In the genomic region with DNA sequence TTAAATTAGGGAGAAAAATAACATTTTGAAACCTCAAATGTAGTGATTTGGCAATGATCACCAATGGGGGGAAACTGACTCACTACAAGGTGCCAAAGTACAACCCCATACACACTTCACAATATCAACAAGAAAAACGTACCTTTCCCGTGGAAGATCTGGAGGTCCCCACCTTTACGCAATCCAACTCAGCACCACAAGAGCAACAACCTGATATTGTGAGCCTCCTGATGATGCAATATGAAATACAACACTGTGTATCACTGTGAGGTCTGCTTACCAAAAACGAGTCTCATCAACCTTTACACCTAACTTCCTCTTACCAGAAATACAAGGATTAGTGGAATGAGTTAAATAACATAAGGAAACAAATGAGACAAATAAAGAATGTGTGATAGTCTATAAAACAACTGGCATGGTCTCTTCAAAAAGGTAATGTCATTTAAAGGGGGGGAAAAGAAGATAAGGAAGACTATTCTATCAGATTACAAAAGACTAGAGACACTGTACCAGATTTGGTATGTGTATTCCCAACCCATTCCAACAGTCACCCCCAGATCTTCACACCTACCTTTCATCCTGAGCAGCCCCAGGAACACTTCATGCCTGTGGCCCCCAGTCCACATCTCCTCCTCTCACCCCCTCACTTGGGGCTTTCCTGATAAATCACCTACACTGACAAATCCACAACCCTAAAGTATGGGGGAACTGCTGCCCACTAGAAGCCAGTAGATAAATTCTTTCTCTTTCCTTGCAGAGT, we compare ENCODE assay signal across 23 cellular contexts. TPM values are rescaled to one million over a fixed set of nuclear protein-coding genes. Genes with fewer than 3 reads are reported as not detected.
DNase-seq lines count a peak whose midpoint lies in the region; ATAC-seq, FAIRE-seq and TF ChIP-seq lines count a peak whose summit lies in the region.
"Had no signal": no experiment of that assay in that cellular context is flagged by ENCODE, and none has a peak within 500 bp of the region (broad histone marks: within the 10 kb centered on the region; RNA-seq: fewer than 3 reads in every experiment).

No MANE protein-coding gene starts in this region.

- no peak for TF ChIP-seq RAD21 in K562 (CRISPR knock-in tag; conservative IDR thresholded peaks at IDR 0.05 in 1 of 2, IDR thresholded peaks at IDR 0.05 in 1 of 2)
- peak in 1 of 2 donors; percentile 30 for TF ChIP-seq RAD21 in liver (IDR thresholded peaks at IDR 0.05)

- no peak overlapping the region for H3K4me3 ChIP-seq in CD4-positive, CD25-positive, alpha-beta regulatory T cell (ENCODE audit: low read depth, low read length)
- H3K4me3 ChIP-seq in K562 (no peak overlapping the region), liver (ENCODE audit: low read depth in 1 of 3, low read length in 3 of 3) (no peak overlapping the region), smooth muscle cell (no peak overlapping the region)
- H3K4me3 ChIP-seq: breast epithelium, esophagus squamous epithelium, SJSA1, thoracic aorta had no signal

- no peak for TF ChIP-seq CTCF in K562 (IDR thresholded peaks at IDR 0.05 in 2 of 3, conservative IDR thresholded peaks at IDR 0.05 in 1 of 3; ENCODE audit: insufficient read depth in 2 of 3, low read depth in 1 of 3, low read length in 3 of 3)
- TF ChIP-seq CTCF in liver (IDR thresholded peaks at IDR 0.05; ENCODE audit: low read depth, low read length, missing input control), result no peak
- no peak for TF ChIP-seq CTCF in smooth muscle cell (IDR thresholded peaks at IDR 0.05; ENCODE audit: borderline replicate concordance, insufficient read depth, poor library complexity, severe bottlenecking)

- H3K4me2 ChIP-seq in K562 (ENCODE audit: insufficient read depth, low read length) (no peak overlapping the region), smooth muscle cell (no peak overlapping the region)

- no peaks in the 10 kb centered on the region for H3K27me3 ChIP-seq in CD4-positive, CD25-positive, alpha-beta regulatory T cell (ENCODE audit: control insufficient read depth, insufficient read depth, low read length)
- H3K27me3 ChIP-seq in K562 (ENCODE audit: control insufficient read depth in 2 of 2, insufficient read depth in 2 of 2, low read length in 2 of 2) (no peaks in the 10 kb centered on the region), liver (ENCODE audit: control insufficient read depth in 4 of 4, insufficient read depth in 4 of 4, low read length in 3 of 4) (no peaks in the 10 kb centered on the region), smooth muscle cell (ENCODE audit: low read depth) (no peaks in the 10 kb centered on the region)
- H3K27me3 ChIP-seq: breast epithelium, esophagus squamous epithelium, SJSA1 had no signal

- peaks cover 59 to 72% (median 61%) of the 10 kb centered on the region in 4 donors for H3K4me1 Mint-ChIP-seq in CD4-positive, CD25-positive, alpha-beta regulatory T cell

- no peak for TF ChIP-seq POLR2A in K562 (conservative IDR thresholded peaks at IDR 0.05)

- peaks cover 5% of the 10 kb centered on the region for H3K36me3 ChIP-seq in CD4-positive, CD25-positive, alpha-beta regulatory T cell (ENCODE audit: control insufficient read depth, insufficient read depth, low read length)
- H3K36me3 ChIP-seq in K562 (ENCODE audit: control insufficient read depth, insufficient read depth, low read length) (peaks cover 22% of the 10 kb centered on the region), liver (ENCODE audit: control insufficient read depth in 4 of 4, insufficient read depth in 3 of 4, low read depth in 1 of 4, low read length in 3 of 4) (peaks cover 0 to 2% (median 0%) of the 10 kb centered on the region in 4 donors), smooth muscle cell (ENCODE audit: low read depth) (no peaks in the 10 kb centered on the region)
- H3K36me3 ChIP-seq: breast epithelium, thoracic aorta had no signal

- TF ChIP-seq EP300 in K562 (IDR thresholded peaks at IDR 0.05; ENCODE audit: low read length), result no peak

- in situ Hi-C loops in K562 (cut with MboI), result loop anchor here (25.0 kb wide), 1 partner anchor 242 kb away; no protein-coding TSS in a partner anchor

- H3K79me2 ChIP-seq in K562 (ENCODE audit: control insufficient read depth, insufficient read depth, low read length) (peaks cover 91% of the 10 kb centered on the region), smooth muscle cell (ENCODE audit: low read depth) (peaks cover 99% of the 10 kb centered on the region)

- no peak for DNase-seq in CD4-positive, CD25-positive, alpha-beta regulatory T cell
- DNase-seq in HuH-7.5 (ENCODE audit: low spot score), result peak; percentile 15
- no peak for DNase-seq in K562 (ENCODE audit: extremely low read depth in 1 of 4, low spot score in 3 of 4)
- DNase-seq in GM19238 (ENCODE audit: insufficient read length, low spot score), result no peak
- DNase-seq in NCI-H128 (lab: John Stamatoyannopoulos, UW; ENCODE audit: unreplicated experiment), result no peak
- DNase-seq in smooth muscle cell (lab: John Stamatoyannopoulos, UW; ENCODE audit: unreplicated experiment), result no peak
- DNase-seq: activated B cell treated with CpG ODN at 0.5 μM for 24 hours; activated CD4-positive, alpha-beta memory T cell treated with anti-CD3 and anti-CD28 coated beads, Interleukin-2, amount 10 ng/mL, durations not matched to agents 7 days and 5 days; activated naive CD8-positive, alpha-beta T cell treated with anti-CD3 and anti-CD28 coated beads, Interleukin-2, amount 10 ng/mL, durations not matched to agents 7 days and 5 days; CD8-positive, alpha-beta T cell; esophagus squamous epithelium; glutamatergic neuron; Kasumi-1; left ventricle myocardium superior; NCI-H1417 treated with DMSO at 0.1 percent for 48 hours; stimulated activated naive B cell treated with anti-CD40 and anti-IgM and Interleukin-4, amounts not matched to agents 10 μg/mL and 1 μg/mL and 100 μg/mL, for 72 hours; T-helper 2 cell had no signal

- no peaks in the 10 kb centered on the region for H3K27me3 Mint-ChIP-seq in CD4-positive, CD25-positive, alpha-beta regulatory T cell
- H3K27me3 Mint-ChIP-seq: activated B cell treated with CpG ODN at 0.5 μM for 24 hours; activated CD4-positive, alpha-beta memory T cell treated with anti-CD3 and anti-CD28 coated beads, Interleukin-2, amount 10 ng/mL, durations not matched to agents 7 days and 5 days; activated naive CD8-positive, alpha-beta T cell treated with anti-CD3 and anti-CD28 coated beads, Interleukin-2, amount 10 ng/mL, durations not matched to agents 7 days and 5 days; stimulated activated naive B cell treated with anti-CD40 and anti-IgM and Interleukin-4, amounts not matched to agents 10 μg/mL and 1 μg/mL and 100 μg/mL, for 72 hours had no signal

- no peaks in the 10 kb centered on the region for H3K9me3 Mint-ChIP-seq in CD4-positive, CD25-positive, alpha-beta regulatory T cell
- H3K9me3 Mint-ChIP-seq: activated B cell treated with CpG ODN at 0.5 μM for 24 hours; activated CD4-positive, alpha-beta memory T cell treated with anti-CD3 and anti-CD28 coated beads, Interleukin-2, amount 10 ng/mL, durations not matched to agents 7 days and 5 days; activated naive CD8-positive, alpha-beta T cell treated with anti-CD3 and anti-CD28 coated beads, Interleukin-2, amount 10 ng/mL, durations not matched to agents 7 days and 5 days; CD8-positive, alpha-beta T cell; stimulated activated naive B cell treated with anti-CD40 and anti-IgM and Interleukin-4, amounts not matched to agents 10 μg/mL and 1 μg/mL and 100 μg/mL, for 72 hours had no signal

- H3K9ac ChIP-seq in K562 (ENCODE audit: insufficient read depth in 1 of 2, low read depth in 2 of 2, low read length in 2 of 2), result no peak overlapping the region
- no peak overlapping the region for H3K9ac ChIP-seq in liver (ENCODE audit: low read depth in 1 of 2, low read length in 2 of 2)
- H3K9ac ChIP-seq in smooth muscle cell (ENCODE audit: low read depth), result no peak overlapping the region

- no peaks in the 10 kb centered on the region for H3K9me3 ChIP-seq in CD4-positive, CD25-positive, alpha-beta regulatory T cell (ENCODE audit: control insufficient read depth in 2 of 2, low read length in 2 of 2)
- H3K9me3 ChIP-seq in K562 (replicated peaks; ENCODE audit: control insufficient read depth, insufficient read depth, low read depth, low read length) (no peaks in the 10 kb centered on the region), liver (ENCODE audit: control insufficient read depth in 4 of 4, low read length in 3 of 4) (no peaks in the 10 kb centered on the region), smooth muscle cell (replicated peaks; ENCODE audit: low read depth) (no peaks in the 10 kb centered on the region)
- H3K9me3 ChIP-seq: breast epithelium, esophagus squamous epithelium, SJSA1, thoracic aorta had no signal

- H2AFZ ChIP-seq in K562 (ENCODE audit: low read depth, low read length) (no peak overlapping the region), smooth muscle cell (ENCODE audit: low read depth) (no peak overlapping the region)

- peaks cover 17% of the 10 kb centered on the region for H3K36me3 Mint-ChIP-seq in CD4-positive, CD25-positive, alpha-beta regulatory T cell

- H3K4me1 ChIP-seq in CD4-positive, CD25-positive, alpha-beta regulatory T cell (ENCODE audit: control insufficient read depth, insufficient read depth, low read length, poor library complexity, severe bottlenecking), result no peaks in the 10 kb centered on the region
- peaks cover 8 to 9% of the 10 kb centered on the region in 2 experiments; a peak in 4 of 5 replicates for H3K4me1 ChIP-seq in K562 (replicated peaks in 1 of 2; ENCODE audit: control insufficient read depth in 2 of 2, insufficient read depth in 2 of 2, low read length in 2 of 2)
- H3K4me1 ChIP-seq in liver (ENCODE audit: control insufficient read depth in 4 of 4, insufficient read depth in 4 of 4, low read length in 3 of 4), result peaks cover 0 to 12% (median 8%) of the 10 kb centered on the region in 4 donors
- H3K4me1 ChIP-seq in smooth muscle cell (ENCODE audit: low read depth), result no peaks in the 10 kb centered on the region
- H3K4me1 ChIP-seq: breast epithelium, SJSA1 had no signal

- H3K4me3 Mint-ChIP-seq in CD4-positive, CD25-positive, alpha-beta regulatory T cell, result no peak overlapping the region
- H3K4me3 Mint-ChIP-seq: activated B cell treated with CpG ODN at 0.5 μM for 24 hours; activated CD4-positive, alpha-beta memory T cell treated with anti-CD3 and anti-CD28 coated beads, Interleukin-2, amount 10 ng/mL, durations not matched to agents 7 days and 5 days; activated naive CD8-positive, alpha-beta T cell treated with anti-CD3 and anti-CD28 coated beads, Interleukin-2, amount 10 ng/mL, durations not matched to agents 7 days and 5 days; CD8-positive, alpha-beta T cell; stimulated activated naive B cell treated with anti-CD40 and anti-IgM and Interleukin-4, amounts not matched to agents 10 μg/mL and 1 μg/mL and 100 μg/mL, for 72 hours had no signal

- no peak for ATAC-seq in CD4-positive, CD25-positive, alpha-beta regulatory T cell (ENCODE audit: low read depth in 2 of 2)
- ATAC-seq in K562 (peak; percentile 66), HG03196 (IDR thresholded peaks at IDR 0.05; ENCODE audit: unreplicated experiment) (no peak)
- ATAC-seq: CD8-positive, alpha-beta T cell; left ventricle myocardium superior; Panc1; stimulated activated naive B cell treated with anti-CD40 and anti-IgM and Interleukin-4, amounts not matched to agents 10 μg/mL and 1 μg/mL and 100 μg/mL, for 72 hours had no signal

- no peaks in the 10 kb centered on the region for H3F3A ChIP-seq in smooth muscle cell (ENCODE audit: low read depth)

- no peaks in the 10 kb centered on the region for H3K9me1 ChIP-seq in K562 (ENCODE audit: control insufficient read depth, insufficient read depth, low read length)

- CTCF ChIA-PET in K562 (lab: Yijun Ruan, JAX; ENCODE audit: low intra/inter-chr PET ratio), result no interaction called here

- H3K27ac ChIP-seq in CD4-positive, CD25-positive, alpha-beta regulatory T cell (ENCODE audit: insufficient read depth, low read length, poor library complexity, severe bottlenecking), result no peak overlapping the region
- no peak overlapping the region for H3K27ac ChIP-seq in K562 (ENCODE audit: extremely low read depth, low read depth, low read length)
- peak overlapping the region in 1 of 2 donors; percentile 23 for H3K27ac ChIP-seq in liver (ENCODE audit: low read depth in 1 of 2, low read length in 2 of 2)
- H3K27ac ChIP-seq in smooth muscle cell (ENCODE audit: low read depth), result no peak overlapping the region
- H3K27ac ChIP-seq: breast epithelium, SJSA1, thoracic aorta had no signal

- WGBS in K562 (ENCODE audit: insufficient coverage, low coverage, missing lambda C conversion rate), result 36% methylated on average over 4 of the region's 4 CpGs
- 43% methylated on average over 4 of the region's 4 CpGs for WGBS in liver
- 94% methylated on average over 4 of the region's 4 CpGs for WGBS in smooth muscle cell (ENCODE audit: low lambda C conversion rate)

- intact Hi-C loops in K562 (cut with micrococcal nuclease), result no loop called here

- POLR2A ChIA-PET in K562 (lab: Yijun Ruan, JAX), result no interaction called here

- H4K20me1 ChIP-seq in K562 (replicated peaks; ENCODE audit: control insufficient read depth, insufficient read depth, low read length) (peaks cover 4% of the 10 kb centered on the region; the same call in 1 of the 2 replicates), smooth muscle cell (ENCODE audit: low read depth) (peaks cover 87% of the 10 kb centered on the region)

- no TSS peak for BruUV-seq in K562 (replicated peaks; lab: Mats Ljungman, UMichigan)

- no peak for FAIRE-seq in K562 (lab: Jason Lieb, UNC)

- H3K27ac Mint-ChIP-seq in CD4-positive, CD25-positive, alpha-beta regulatory T cell, result peak overlapping the region in 2 of 3 donors; percentile 44 to 59
- H3K27ac Mint-ChIP-seq: activated B cell treated with CpG ODN at 0.5 μM for 24 hours; activated CD4-positive, alpha-beta memory T cell treated with anti-CD3 and anti-CD28 coated beads, Interleukin-2, amount 10 ng/mL, durations not matched to agents 7 days and 5 days; activated naive CD8-positive, alpha-beta T cell treated with anti-CD3 and anti-CD28 coated beads, Interleukin-2, amount 10 ng/mL, durations not matched to agents 7 days and 5 days; CD8-positive, alpha-beta T cell; stimulated activated naive B cell treated with anti-CD40 and anti-IgM and Interleukin-4, amounts not matched to agents 10 μg/mL and 1 μg/mL and 100 μg/mL, for 72 hours had no signal

RNA-seq across cellular contexts. Expression of a gene that starts 27.7 kb away (rescaled TPM):
- total RNA-seq in CD4-positive, CD25-positive, alpha-beta regulatory T cell, result 106 TPM
- 10 to 100 TPM; 25.2 to 31.5 (median 29.6) TPM for polyA plus RNA-seq in CD4-positive, CD25-positive, alpha-beta regulatory T cell
- total RNA-seq in K562 (2011; cell fraction: chromatin; rRNA removed; ENCODE audit: low replicate concordance), result 141 and 293 TPM in 2 replicates
- 38.2 and 46.8 TPM in 2 replicates for total RNA-seq in K562 (2011; cell fraction: nucleolus; rRNA removed)
- total RNA-seq in K562 (2011; cell fraction: nucleoplasm; rRNA removed), result 84.2 and 109 TPM in 2 replicates
- total RNA-seq in K562 (2014; rRNA removed) (36.3 and 39.4 TPM in 2 replicates), K562 (2014; rRNA removed; fragmentation: Illumina TruSeq; extraction: Trizol) (49.1 and 55.6 TPM in 2 replicates), K562 (2015; rRNA removed; fragmentation: Illumina TruSeq; extraction: Trizol) (43.5 and 48.4 TPM in 2 replicates), K562 (2021) (55.7 and 57.5 TPM in 2 replicates), liver (10 to 100 TPM; 31.3 to 51.2 TPM), smooth muscle cell (69.0 and 118 TPM in 2 replicates)
- polyA plus RNA-seq in K562 (2011; rRNA removed) (38.9 and 43.6 TPM in 2 replicates), K562 (2014; fragmentation: Illumina TruSeq; extraction: Trizol) (51.4 and 63.5 TPM in 2 replicates), K562 (2014; fragmentation: Nextera tagmentation; extraction: Ambion mirVana) (10 to 100 TPM in 1 of 2 experiments, 1 to 10 TPM in 1; 9.4 to 13.4 TPM), K562 (2014; rRNA removed) (30.8 and 31.0 TPM in 2 replicates), liver (10 to 100 TPM; 12.7 to 13.2 TPM), smooth muscle cell (23.5 and 31.7 TPM in 2 replicates)
- polyA plus RNA-seq in K562 (2011; cell fraction: cytosol; rRNA removed), result 8.7 and 13.6 TPM in 2 replicates
- polyA plus RNA-seq in K562 (2011; cell fraction: nucleus; rRNA removed), result 49.2 and 58.1 TPM in 2 replicates
- polyA plus RNA-seq in K562 (2012), result 35.9 and 42.5 TPM in 2 replicates
- polyA minus RNA-seq in K562 (2011; rRNA and poly(A)+ RNA removed), result 66.5 and 99.3 TPM in 2 replicates
- polyA minus RNA-seq in K562 (2011; cell fraction: cytosol; rRNA and poly(A)+ RNA removed), result 19.7 and 21.1 TPM in 2 replicates
- polyA minus RNA-seq in K562 (2011; cell fraction: nucleus; rRNA and poly(A)+ RNA removed), result 61.9 and 105 TPM in 2 replicates
